Comparison of ENCODE assay signal across 26 cellular contexts in the genomic region with DNA sequence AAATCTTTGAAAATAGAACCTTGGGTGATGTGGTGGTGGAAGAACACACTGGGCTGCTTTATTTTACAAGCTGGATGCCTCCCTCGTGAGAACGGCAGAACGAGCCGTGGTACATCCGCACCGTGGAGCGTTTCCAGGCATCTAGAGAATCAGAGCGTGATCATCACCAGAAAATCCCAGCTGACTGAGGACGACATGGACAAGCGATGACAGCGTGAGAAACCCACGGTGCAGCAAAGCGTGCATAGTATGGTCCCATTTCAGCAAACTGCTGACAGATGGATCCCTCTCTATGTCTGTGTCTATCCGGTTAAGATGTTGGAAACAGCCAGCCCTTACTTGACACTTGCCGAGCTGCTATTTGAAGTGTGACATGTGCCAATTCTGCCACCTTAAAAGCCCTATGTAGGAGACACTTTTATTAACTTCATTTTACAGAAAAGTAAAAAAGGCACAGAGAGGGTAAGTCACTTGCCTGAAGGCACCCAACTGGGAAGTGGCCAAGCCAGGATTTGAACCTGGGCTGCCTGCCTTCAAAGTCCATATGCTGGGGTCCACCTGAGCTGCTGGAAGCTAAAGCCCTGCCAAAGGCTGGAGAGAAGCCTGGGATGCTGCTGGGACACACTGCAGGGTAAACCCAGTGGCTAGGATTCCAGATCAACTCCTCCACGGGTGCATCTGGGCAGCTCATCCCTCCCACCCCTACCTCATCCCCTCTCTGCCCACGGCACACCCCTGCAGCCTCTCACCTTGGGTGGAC. TPM values are rescaled to one million over a fixed set of nuclear protein-coding genes. Genes with fewer than 3 reads are reported as not detected.
DNase-seq lines count a peak whose midpoint lies in the region; ATAC-seq and TF ChIP-seq lines count a peak whose summit lies in the region.
"Had no signal": no experiment of that assay in that cellular context is flagged by ENCODE, and none has a peak within 500 bp of the region (broad histone marks: within the 10 kb centered on the region; RNA-seq: fewer than 3 reads in every experiment).

No MANE protein-coding gene starts in this region.

- no peaks in the 10 kb centered on the region for H4K20me1 ChIP-seq in GM23248 (ENCODE audit: insufficient read depth)

- no peaks in the 10 kb centered on the region for H3K27me3 Mint-ChIP-seq in stimulated activated naive B cell treated with anti-CD40 and anti-IgM and Interleukin-4, amounts not matched to agents 10 μg/mL and 1 μg/mL and 100 μg/mL, for 72 hours
- peaks cover 2% of the 10 kb centered on the region for H3K27me3 Mint-ChIP-seq in glutamatergic neuron (ENCODE audit: unreplicated experiment)
- H3K27me3 Mint-ChIP-seq: activated B cell treated with CpG ODN at 0.5 μM for 24 hours; activated naive CD8-positive, alpha-beta T cell treated with anti-CD3 and anti-CD28 coated beads for 36 hours; stimulated activated memory B cell treated with anti-CD40 and anti-IgM and Interleukin-4, amounts not matched to agents 10 μg/mL and 1 μg/mL and 100 μg/mL, for 72 hours had no signal

- H3K27ac Mint-ChIP-seq in stimulated activated naive B cell treated with anti-CD40 and anti-IgM and Interleukin-4, amounts not matched to agents 10 μg/mL and 1 μg/mL and 100 μg/mL, for 72 hours, result peak overlapping the region; percentile 17
- no peak overlapping the region for H3K27ac Mint-ChIP-seq in glutamatergic neuron (ENCODE audit: unreplicated experiment)
- H3K27ac Mint-ChIP-seq: activated B cell treated with CpG ODN at 0.5 μM for 24 hours; activated naive CD8-positive, alpha-beta T cell treated with anti-CD3 and anti-CD28 coated beads for 36 hours; CD4-positive, CD25-positive, alpha-beta regulatory T cell; stimulated activated memory B cell treated with anti-CD40 and anti-IgM and Interleukin-4, amounts not matched to agents 10 μg/mL and 1 μg/mL and 100 μg/mL, for 72 hours had no signal

- H3K9me3 Mint-ChIP-seq in stimulated activated naive B cell treated with anti-CD40 and anti-IgM and Interleukin-4, amounts not matched to agents 10 μg/mL and 1 μg/mL and 100 μg/mL, for 72 hours, result no peaks in the 10 kb centered on the region
- H3K9me3 Mint-ChIP-seq in glutamatergic neuron (ENCODE audit: unreplicated experiment), result peaks cover 3% of the 10 kb centered on the region
- H3K9me3 Mint-ChIP-seq: activated B cell treated with CpG ODN at 0.5 μM for 24 hours; activated naive CD8-positive, alpha-beta T cell treated with anti-CD3 and anti-CD28 coated beads for 36 hours; stimulated activated memory B cell treated with anti-CD40 and anti-IgM and Interleukin-4, amounts not matched to agents 10 μg/mL and 1 μg/mL and 100 μg/mL, for 72 hours had no signal

- peaks cover 27 to 42% of the 10 kb centered on the region in 2 donors for H3K36me3 Mint-ChIP-seq in stimulated activated naive B cell treated with anti-CD40 and anti-IgM and Interleukin-4, amounts not matched to agents 10 μg/mL and 1 μg/mL and 100 μg/mL, for 72 hours
- no peaks in the 10 kb centered on the region for H3K36me3 Mint-ChIP-seq in glutamatergic neuron (ENCODE audit: unreplicated experiment)
- H3K36me3 Mint-ChIP-seq: CD4-positive, CD25-positive, alpha-beta regulatory T cell had no signal

- no peak for TF ChIP-seq CTCF in glutamatergic neuron (IDR thresholded peaks at IDR 0.05; ENCODE audit: partially characterized antibody, unreplicated experiment)

- H3K4me1 Mint-ChIP-seq in stimulated activated naive B cell treated with anti-CD40 and anti-IgM and Interleukin-4, amounts not matched to agents 10 μg/mL and 1 μg/mL and 100 μg/mL, for 72 hours, result peaks cover 16 to 18% of the 10 kb centered on the region in 2 donors
- H3K4me1 Mint-ChIP-seq in glutamatergic neuron (ENCODE audit: low read depth, unreplicated experiment), result no peaks in the 10 kb centered on the region

- H3K27ac ChIP-seq in GM23248, result no peak overlapping the region
- H3K27ac ChIP-seq: HL-60, neutrophil, vagina had no signal

- no peaks in the 10 kb centered on the region for H3K36me3 ChIP-seq in GM23248 (ENCODE audit: low read depth)
- H3K36me3 ChIP-seq: neutrophil, vagina had no signal

- H3K79me2 ChIP-seq in GM23248 (ENCODE audit: insufficient read depth), result no peaks in the 10 kb centered on the region

- peak; percentile 42 for DNase-seq in GM23248
- DNase-seq in amygdala (lab: John Stamatoyannopoulos, UW), result peak in 30 of 56 donors; percentile 11 to 66 (median 36)
- DNase-seq in globus pallidus (ENCODE audit: low spot score), result peak; percentile 60
- DNase-seq in stimulated activated naive B cell treated with anti-CD40 and anti-IgM and Interleukin-4, amounts not matched to agents 10 μg/mL and 1 μg/mL and 100 μg/mL, for 72 hours, result no peak
- no peak for DNase-seq in stimulated activated CD4-positive, alpha-beta T cell treated with anti-CD3 and anti-CD28 coated beads, Interleukin-12 subunit alpha, Interleukin-12 subunit beta, amount 100 ng/mL, for 4 hours
- no peak for DNase-seq in glutamatergic neuron
- DNase-seq: activated B cell treated with CpG ODN at 0.5 μM for 24 hours; activated CD4-positive, alpha-beta T cell treated with anti-CD3 and anti-CD28 coated beads, Interleukin-2, amount 50 U/mL, for 48 hours; activated CD8-positive, alpha-beta memory T cell treated with anti-CD3 and anti-CD28 coated beads, Interleukin-2, amount 50 U/mL, for 48 hours; activated effector memory CD4-positive, alpha-beta T cell treated with Interleukin-2 at 50 U/mL for 16 hours; activated naive CD8-positive, alpha-beta T cell treated with anti-CD3 and anti-CD28 coated beads for 36 hours; CD4-positive, CD25-positive, alpha-beta regulatory T cell; effector memory CD4-positive, alpha-beta T cell; kidney; NCI-H1092; NCI-H187; NCI-H226; SK-N-SH; stimulated activated CD4-positive, alpha-beta T cell treated with anti-CD3 and anti-CD28 coated beads, Interleukin-4, amount 100 ng/mL, for 1 hour had no signal

- peak overlapping the region; percentile 3 for H3K4me2 ChIP-seq in GM23248 (ENCODE audit: unreplicated experiment)
- H3K4me2 ChIP-seq: SK-N-SH, smooth muscle cell had no signal

- H3F3A ChIP-seq in GM23248 (ENCODE audit: insufficient read depth), result no peaks in the 10 kb centered on the region

- no peaks in the 10 kb centered on the region for H3K27me3 ChIP-seq in GM23248 (replicated peaks; ENCODE audit: insufficient read depth)
- H3K27me3 ChIP-seq: neutrophil, vagina had no signal

- no peaks in the 10 kb centered on the region for H3K9me2 ChIP-seq in GM23248 (ENCODE audit: insufficient read depth)
- H3K9me2 ChIP-seq: SK-N-SH had no signal

- 11 to 16% methylated on average over 17 of the region's 17 CpGs for WGBS in GM23248 (ENCODE audit: low coverage in 1 of 2, low lambda C conversion rate in 2 of 2, missing lambda C conversion rate in 2 of 2), 2 experiments

- ATAC-seq in stimulated activated naive B cell treated with anti-CD40 and anti-IgM and Interleukin-4, amounts not matched to agents 10 μg/mL and 1 μg/mL and 100 μg/mL, for 72 hours (replicated peaks), result no peak
- ATAC-seq in GM18502 (IDR thresholded peaks at IDR 0.05; ENCODE audit: poor library complexity, unreplicated experiment), result no peak
- ATAC-seq: HCT116; stimulated activated memory B cell treated with anti-CD40 and anti-IgM and Interleukin-4, amounts not matched to agents 10 μg/mL and 1 μg/mL and 100 μg/mL, for 72 hours had no signal

- no peaks in the 10 kb centered on the region for H3K9me3 ChIP-seq in GM23248 (ENCODE audit: low read depth)
- H3K9me3 ChIP-seq: neutrophil, SK-N-SH, vagina had no signal

- H2AFZ ChIP-seq in GM23248, result no peak overlapping the region

- H3K4me1 ChIP-seq in GM23248 (ENCODE audit: insufficient read depth), result no peaks in the 10 kb centered on the region

- H3K9ac ChIP-seq in GM23248, result no peak overlapping the region
- H3K9ac ChIP-seq: SK-N-SH had no signal

- no peak overlapping the region for H3K4me3 Mint-ChIP-seq in stimulated activated naive B cell treated with anti-CD40 and anti-IgM and Interleukin-4, amounts not matched to agents 10 μg/mL and 1 μg/mL and 100 μg/mL, for 72 hours
- H3K4me3 Mint-ChIP-seq in glutamatergic neuron (ENCODE audit: unreplicated experiment), result no peak overlapping the region
- H3K4me3 Mint-ChIP-seq: activated B cell treated with CpG ODN at 0.5 μM for 24 hours; activated naive CD8-positive, alpha-beta T cell treated with anti-CD3 and anti-CD28 coated beads for 36 hours; CD4-positive, CD25-positive, alpha-beta regulatory T cell; stimulated activated memory B cell treated with anti-CD40 and anti-IgM and Interleukin-4, amounts not matched to agents 10 μg/mL and 1 μg/mL and 100 μg/mL, for 72 hours had no signal

- no peak overlapping the region for H3K4me3 ChIP-seq in GM23248
- H3K4me3 ChIP-seq: smooth muscle cell, vagina had no signal

- in situ Hi-C loops in GM23248 (cut with MboI), result no loop called here

RNA-seq across cellular contexts. Expression of a gene that starts 14.9 kb away (rescaled TPM):
- total RNA-seq in GM23248 (2014; rRNA removed; shearing (Covaris generic)), result 2.2 and 3.2 TPM in 2 replicates
- polyA plus RNA-seq in GM23248 (2016; fragmentation: Nextera tagmentation; extraction: Ambion mirVana), result 5.0 and 5.2 TPM in 2 replicates
- 25.1 TPM for total RNA-seq in glutamatergic neuron (ENCODE audit: unreplicated experiment)

Comparison
In these comparisons a context has a peak if more than half of its experiments do, and no peak if none do; other contexts are left out.
1. DNase-seq: peak in GM23248 (single experiment), amygdala (30 of 56) and globus pallidus (single experiment); none in stimulated activated naive B cell treated with anti-CD40 and anti-IgM and Interleukin-4, amounts not matched to agents 10 μg/mL and 1 μg/mL and 100 μg/mL, for 72 hours (single experiment), stimulated activated CD4-positive, alpha-beta T cell treated with anti-CD3 and anti-CD28 coated beads, Interleukin-12 subunit alpha, Interleukin-12 subunit beta, amount 100 ng/mL, for 4 hours (single experiment) and glutamatergic neuron (single experiment).